14 cellular contexts compared by ENCODE assay signal in genomic region chr5:34411470-34412346, GRCh38.
DNase-seq lines count a peak whose midpoint lies in the region; ATAC-seq and TF ChIP-seq lines count a peak whose summit lies in the region.
"Had no signal": no experiment of that assay in that cellular context is flagged by ENCODE, and none has a peak within 500 bp of the region (broad histone marks: within the 10 kb centered on the region; RNA-seq: fewer than 3 reads in every experiment).

No MANE protein-coding gene starts in this region.

- H3K27me3 ChIP-seq in neural progenitor cell, result no peaks in the 10 kb centered on the region
- H3K27me3 ChIP-seq: esophagus squamous epithelium had no signal

- peaks cover 23% of the 10 kb centered on the region for H3K4me1 Mint-ChIP-seq in neural progenitor cell
- peaks cover 2% of the 10 kb centered on the region for H3K4me1 Mint-ChIP-seq in activated CD4-positive, alpha-beta T cell treated with anti-CD3 and anti-CD28 coated beads, Interleukin-2, amount 10 ng/mL, durations not matched to agents 24 days and 14 days
- H3K4me1 Mint-ChIP-seq: natural killer cell, T-cell had no signal

- H3K4me3 ChIP-seq in choroid plexus epithelial cell (ENCODE audit: low read depth, low read length) (no peak overlapping the region), neural progenitor cell (no peak overlapping the region)
- H3K4me3 ChIP-seq: esophagus squamous epithelium had no signal

- H3K9me3 ChIP-seq in neural progenitor cell (ENCODE audit: low read depth), result no peaks in the 10 kb centered on the region
- H3K9me3 ChIP-seq: esophagus squamous epithelium had no signal

- H4K20me1 ChIP-seq in neural progenitor cell (ENCODE audit: low read depth), result no peaks in the 10 kb centered on the region

- no peaks in the 10 kb centered on the region for H3K36me3 Mint-ChIP-seq in neural progenitor cell
- no peaks in the 10 kb centered on the region for H3K36me3 Mint-ChIP-seq in activated CD4-positive, alpha-beta T cell treated with anti-CD3 and anti-CD28 coated beads, Interleukin-2, amount 10 ng/mL, durations not matched to agents 24 days and 14 days (ENCODE audit: low read depth)
- H3K36me3 Mint-ChIP-seq: natural killer cell, T-cell had no signal

- peaks cover 33% of the 10 kb centered on the region for H3F3A ChIP-seq in neural progenitor cell (ENCODE audit: low read depth)

- H3K9me3 Mint-ChIP-seq in neural progenitor cell, result peaks cover 3% of the 10 kb centered on the region
- no peaks in the 10 kb centered on the region for H3K9me3 Mint-ChIP-seq in activated CD4-positive, alpha-beta T cell treated with anti-CD3 and anti-CD28 coated beads, Interleukin-2, amount 10 ng/mL, durations not matched to agents 24 days and 14 days
- H3K9me3 Mint-ChIP-seq: natural killer cell, T-cell had no signal

- intact Hi-C loops in activated CD4-positive, alpha-beta T cell treated with anti-CD3 and anti-CD28 coated beads, Interleukin-2, amount 10 ng/mL, durations not matched to agents 24 days and 14 days (cut with micrococcal nuclease), result no loop called here

- H3K9ac ChIP-seq in neural progenitor cell, result no peak overlapping the region

- TF ChIP-seq CTCF in choroid plexus epithelial cell (conservative IDR thresholded peaks at IDR 0.05; ENCODE audit: low read depth, low read length), result no peak
- no peak for TF ChIP-seq CTCF in neural progenitor cell (IDR thresholded peaks at IDR 0.05)

- peak overlapping the region; percentile 14 for H3K4me2 ChIP-seq in neural progenitor cell

- H3K4me1 ChIP-seq in neural progenitor cell, result peaks cover 30% of the 10 kb centered on the region

- H3K27ac ChIP-seq in neural progenitor cell, result peak overlapping the region; percentile 35
- H3K27ac ChIP-seq: esophagus squamous epithelium had no signal

- no peak overlapping the region for H2AFZ ChIP-seq in neural progenitor cell (replicated peaks)

- no peak overlapping the region for H3K27ac Mint-ChIP-seq in neural progenitor cell
- no peak overlapping the region for H3K27ac Mint-ChIP-seq in activated CD4-positive, alpha-beta T cell treated with anti-CD3 and anti-CD28 coated beads, Interleukin-2, amount 10 ng/mL, durations not matched to agents 24 days and 14 days
- H3K27ac Mint-ChIP-seq: natural killer cell, T-cell had no signal

- no peak overlapping the region for H3K4me3 Mint-ChIP-seq in neural progenitor cell
- no peak overlapping the region for H3K4me3 Mint-ChIP-seq in activated CD4-positive, alpha-beta T cell treated with anti-CD3 and anti-CD28 coated beads, Interleukin-2, amount 10 ng/mL, durations not matched to agents 24 days and 14 days
- H3K4me3 Mint-ChIP-seq: natural killer cell, T-cell had no signal

- H3K79me2 ChIP-seq in neural progenitor cell (ENCODE audit: low read depth), result no peaks in the 10 kb centered on the region

- H3K27me3 Mint-ChIP-seq in neural progenitor cell (ENCODE audit: insufficient read depth, low read depth), result no peaks in the 10 kb centered on the region
- peaks cover 5% of the 10 kb centered on the region for H3K27me3 Mint-ChIP-seq in activated CD4-positive, alpha-beta T cell treated with anti-CD3 and anti-CD28 coated beads, Interleukin-2, amount 10 ng/mL, durations not matched to agents 24 days and 14 days

- DNase-seq in DMS153 (lab: John Stamatoyannopoulos, UW) (peak; percentile 22), LHCN-M2 (ENCODE audit: low read depth) (peak; percentile 77), choroid plexus epithelial cell (ENCODE audit: low read depth) (peak; percentile 53), neural progenitor cell (ENCODE audit: low spot score) (peak; percentile 21)
- DNase-seq in activated CD8-positive, alpha-beta memory T cell treated with anti-CD3 and anti-CD28 coated beads, Interleukin-2, amount 50 U/mL, for 4 hours, result no peak
- no peak for DNase-seq in activated CD4-positive, alpha-beta T cell treated with anti-CD3 and anti-CD28 coated beads, Interleukin-2, amount 10 ng/mL, durations not matched to agents 24 days and 14 days
- DNase-seq: activated CD4-positive, alpha-beta T cell treated with anti-CD3 and anti-CD28 coated beads, Interleukin-2, amount 50 U/mL, for 48 hours; caudate nucleus; esophagus squamous epithelium; natural killer cell; stimulated activated CD8-positive, alpha-beta memory T cell treated with anti-CD3 and anti-CD28 coated beads, Interleukin-4, amount 100 ng/mL, for 48 hours; T-cell had no signal

- ATAC-seq in HG02623 (IDR thresholded peaks at IDR 0.05; ENCODE audit: unreplicated experiment) (no peak), GM19328 (IDR thresholded peaks at IDR 0.05; ENCODE audit: unreplicated experiment) (no peak)
- ATAC-seq: natural killer cell, T-cell had no signal

- H3K36me3 ChIP-seq in neural progenitor cell, result no peaks in the 10 kb centered on the region
- H3K36me3 ChIP-seq: esophagus squamous epithelium had no signal

Comparison
In these comparisons a context has a peak if more than half of its experiments do, and no peak if none do; other contexts are left out.
1. DNase-seq: peak in DMS153 (single experiment), LHCN-M2 (single experiment), choroid plexus epithelial cell (single experiment) and neural progenitor cell (single experiment); none in activated CD8-positive, alpha-beta memory T cell treated with anti-CD3 and anti-CD28 coated beads, Interleukin-2, amount 50 U/mL, for 4 hours (single experiment) and activated CD4-positive, alpha-beta T cell treated with anti-CD3 and anti-CD28 coated beads, Interleukin-2, amount 10 ng/mL, durations not matched to agents 24 days and 14 days (single experiment).